ENCODE assay signal across 8 cellular contexts in the genomic region with DNA sequence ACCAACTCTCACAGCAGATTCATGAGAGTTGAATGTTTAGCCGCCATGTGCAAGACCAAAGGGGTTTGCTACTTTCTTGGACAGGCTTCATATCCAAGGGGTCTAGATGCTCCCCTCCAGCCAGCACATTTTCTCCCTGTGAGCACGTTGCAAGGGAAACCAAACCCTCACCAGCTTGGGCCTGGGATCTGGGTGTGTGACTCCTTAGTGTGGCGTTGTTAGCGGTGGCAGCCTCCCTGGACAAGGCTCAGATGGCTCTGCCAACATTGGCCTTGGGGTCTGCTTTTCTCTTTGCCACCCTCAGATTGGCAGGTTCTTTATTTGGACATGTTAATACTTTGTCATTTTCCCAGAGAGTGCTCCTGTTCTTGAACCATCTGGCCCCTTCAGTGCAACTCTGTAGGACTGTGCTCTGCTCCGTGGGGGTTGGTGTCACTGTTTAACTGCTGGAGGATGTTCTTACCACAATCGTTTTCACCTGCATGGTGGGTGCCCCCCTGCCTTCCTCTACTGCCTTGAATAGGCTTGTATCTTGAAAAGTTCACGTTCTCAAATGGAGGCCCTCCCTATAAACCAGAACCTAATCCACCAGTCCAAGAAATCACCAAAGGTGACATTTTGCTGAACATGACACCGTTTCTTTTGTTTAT. TPM values are rescaled to one million over a fixed set of nuclear protein-coding genes. Genes with fewer than 3 reads are reported as not detected.
DNase-seq lines count a peak whose midpoint lies in the region; ATAC-seq and TF ChIP-seq lines count a peak whose summit lies in the region.

No MANE protein-coding gene starts in this region.

- H3K18ac ChIP-seq in trophoblast cell (ENCODE audit: low read length): no peak overlapping the region

- H3K4me3 Mint-ChIP-seq in CD8-positive, alpha-beta memory T cell: peak overlapping the region; percentile 56 to 91 (median 72)
- H3K4me3 Mint-ChIP-seq in activated naive CD8-positive, alpha-beta T cell treated with anti-CD3 and anti-CD28 coated beads, Interleukin-2, amount 10 ng/mL, durations not matched to agents 7 days and 5 days: peak overlapping the region; percentile 79
- no peak overlapping the region for H3K4me3 Mint-ChIP-seq in nephron progenitor cell

- peaks cover 0 to 3% of the 10 kb centered on the region in 2 donors for H3K27me3 Mint-ChIP-seq in CD8-positive, alpha-beta memory T cell
- H3K27me3 Mint-ChIP-seq in activated naive CD8-positive, alpha-beta T cell treated with anti-CD3 and anti-CD28 coated beads, Interleukin-2, amount 10 ng/mL, durations not matched to agents 7 days and 5 days: no peaks in the 10 kb centered on the region
- H3K27me3 Mint-ChIP-seq in nephron progenitor cell (ENCODE audit: low read depth, poor library complexity): peaks cover 21% of the 10 kb centered on the region

- WGBS in trophoblast cell (ENCODE audit: extremely low coverage, insufficient coverage, insufficient read length): no CpG with 5 or more reads among the region's 8 CpGs

- peak in 2 of 5 donors; percentile 26 to 45 for DNase-seq in CD8-positive, alpha-beta memory T cell
- DNase-seq in Karpas-422 (no peak), nephron progenitor cell (no peak), trophoblast cell (no peak), NCI-H446 treated with DMSO at 0.1 percent for 48 hours (lab: John Stamatoyannopoulos, UW) (no peak)
- DNase-seq in activated naive CD8-positive, alpha-beta T cell treated with anti-CD3 and anti-CD28 coated beads, Interleukin-2, amount 10 ng/mL, durations not matched to agents 7 days and 5 days: no peak

- H3K79me1 ChIP-seq in trophoblast cell (ENCODE audit: low read length): peaks cover 3% of the 10 kb centered on the region

- H3K4me2 ChIP-seq in Karpas-422 (ENCODE audit: low read depth, low read length, poor library complexity, severe bottlenecking): peak overlapping the region; percentile 9
- H3K4me2 ChIP-seq in trophoblast cell (ENCODE audit: low read length): no peak overlapping the region

- H3K79me2 ChIP-seq in Karpas-422 (ENCODE audit: low read length) (no peaks in the 10 kb centered on the region), trophoblast cell (ENCODE audit: control insufficient read depth, insufficient read depth, low read length, poor library complexity) (no peaks in the 10 kb centered on the region)

- no peak overlapping the region for H3K23ac ChIP-seq in trophoblast cell (ENCODE audit: low read length)

- POLR2A ChIA-PET in CD8-positive, alpha-beta memory T cell (lab: Charles Lee): interaction anchor here (1.0 to 3.1 kb wide), 2 partner anchors 12 to 44 kb away, joined by 4 to 20 read pairs; a partner anchor contains a TSS
- POLR2A ChIA-PET in activated naive CD8-positive, alpha-beta T cell treated with anti-CD3 and anti-CD28 coated beads, Interleukin-2, amount 10 ng/mL, durations not matched to agents 7 days and 5 days (lab: Charles Lee): interaction anchor here (1.4 to 8.0 kb wide), 5 partner anchors 8 to 43 kb away, joined by 3 to 111 read pairs (median 26); a partner anchor contains a TSS

- TF ChIP-seq CTCF in nephron progenitor cell (IDR thresholded peaks at IDR 0.05): no peak

- H3K36me3 Mint-ChIP-seq in CD8-positive, alpha-beta memory T cell: peaks cover 6 to 15% (median 7%) of the 10 kb centered on the region in 3 donors
- H3K36me3 Mint-ChIP-seq in activated naive CD8-positive, alpha-beta T cell treated with anti-CD3 and anti-CD28 coated beads, Interleukin-2, amount 10 ng/mL, durations not matched to agents 7 days and 5 days: peaks cover 9% of the 10 kb centered on the region
- H3K36me3 Mint-ChIP-seq in nephron progenitor cell (ENCODE audit: low read depth): peaks cover 4% of the 10 kb centered on the region

- CTCF ChIA-PET in CD8-positive, alpha-beta memory T cell (lab: Charles Lee): interaction anchor here (1.0 to 3.1 kb wide), 4 partner anchors 11 to 46 kb away, joined by 3 to 22 read pairs (median 12); no protein-coding TSS in a partner anchor

- no peak overlapping the region for H2BK120ac ChIP-seq in trophoblast cell (ENCODE audit: insufficient read depth, low read length, poor library complexity)

- H3K4me1 ChIP-seq in CD8-positive, alpha-beta memory T cell (ENCODE audit: insufficient read depth, low read length): peaks cover 89% of the 10 kb centered on the region
- H3K4me1 ChIP-seq in Karpas-422 (ENCODE audit: low read length) (peaks cover 17% of the 10 kb centered on the region), trophoblast cell (ENCODE audit: control insufficient read depth in 1 of 2, insufficient read depth in 2 of 2, low read length in 2 of 2) (peaks cover 16 to 17% of the 10 kb centered on the region in 2 experiments)

- H4K20me1 ChIP-seq in Karpas-422 (ENCODE audit: insufficient read depth, low read depth, low read length): peaks cover 4% of the 10 kb centered on the region; the same call in 1 of the 2 replicates

- no peak overlapping the region for H2BK5ac ChIP-seq in trophoblast cell (ENCODE audit: low read depth, low read length, poor library complexity)

- no peaks in the 10 kb centered on the region for H3K9me3 ChIP-seq in CD8-positive, alpha-beta memory T cell (ENCODE audit: low read length)
- H3K9me3 ChIP-seq in Karpas-422 (ENCODE audit: low read length) (no peaks in the 10 kb centered on the region), trophoblast cell (ENCODE audit: insufficient read depth, low read depth, low read length) (peaks cover 5% of the 10 kb centered on the region)

- H3K4ac ChIP-seq in trophoblast cell (ENCODE audit: low read depth, low read length): no peak overlapping the region

- no peak overlapping the region for H2BK12ac ChIP-seq in trophoblast cell (ENCODE audit: low read length)

- no peak overlapping the region for H4K91ac ChIP-seq in trophoblast cell (ENCODE audit: low read depth, low read length)

- peaks cover 84 to 98% (median 98%) of the 10 kb centered on the region in 3 donors for H3K4me1 Mint-ChIP-seq in CD8-positive, alpha-beta memory T cell
- H3K4me1 Mint-ChIP-seq in activated naive CD8-positive, alpha-beta T cell treated with anti-CD3 and anti-CD28 coated beads, Interleukin-2, amount 10 ng/mL, durations not matched to agents 7 days and 5 days: peaks cover 77% of the 10 kb centered on the region
- H3K4me1 Mint-ChIP-seq in nephron progenitor cell: peaks cover 63% of the 10 kb centered on the region

- H3K14ac ChIP-seq in trophoblast cell (ENCODE audit: low read length): no peak overlapping the region

- no peak overlapping the region for H4K12ac ChIP-seq in trophoblast cell (ENCODE audit: low read depth, low read length)

- H3K27ac ChIP-seq in CD8-positive, alpha-beta memory T cell (ENCODE audit: low read depth, low read length): no peak overlapping the region
- H3K27ac ChIP-seq in Karpas-422 (ENCODE audit: low read length): no peak overlapping the region; the same call in 1 of the 2 replicates
- H3K27ac ChIP-seq in trophoblast cell (ENCODE audit: low read depth, low read length): no peak overlapping the region

- H3K27me3 ChIP-seq in CD8-positive, alpha-beta memory T cell (ENCODE audit: insufficient read depth, low read length, poor library complexity, severe bottlenecking): no peaks in the 10 kb centered on the region
- H3K27me3 ChIP-seq in Karpas-422 (ENCODE audit: low read length) (no peaks in the 10 kb centered on the region), trophoblast cell (ENCODE audit: insufficient read depth, low read length) (no peaks in the 10 kb centered on the region)

- no peaks in the 10 kb centered on the region for H3K9me2 ChIP-seq in Karpas-422 (replicated peaks; ENCODE audit: insufficient read depth, low read length)

- peak overlapping the region; percentile 68 to 99 (median 97) for H3K27ac Mint-ChIP-seq in CD8-positive, alpha-beta memory T cell
- H3K27ac Mint-ChIP-seq in activated naive CD8-positive, alpha-beta T cell treated with anti-CD3 and anti-CD28 coated beads, Interleukin-2, amount 10 ng/mL, durations not matched to agents 7 days and 5 days: peak overlapping the region; percentile 92
- H3K27ac Mint-ChIP-seq in nephron progenitor cell: peak overlapping the region; percentile 59

- no peak overlapping the region for H4K8ac ChIP-seq in trophoblast cell (ENCODE audit: low read depth, low read length)

- H2AFZ ChIP-seq in Karpas-422 (ENCODE audit: low read length) (no peak overlapping the region), trophoblast cell (ENCODE audit: insufficient read depth, low read length, poor library complexity) (no peak overlapping the region)

- ATAC-seq in activated naive CD8-positive, alpha-beta T cell treated with anti-CD3 and anti-CD28 coated beads, Interleukin-2, amount 10 ng/mL, durations not matched to agents 7 days and 5 days (ENCODE audit: low read depth): no peak
- no peak for ATAC-seq in GM21529 (IDR thresholded peaks at IDR 0.05; ENCODE audit: unreplicated experiment)
- no peak for ATAC-seq in GM21825 (IDR thresholded peaks at IDR 0.05; ENCODE audit: unreplicated experiment)

- peak overlapping the region; percentile 72 for H3K4me3 ChIP-seq in CD8-positive, alpha-beta memory T cell (ENCODE audit: low read length)
- no peak overlapping the region for H3K4me3 ChIP-seq in Karpas-422 (ENCODE audit: low read length)
- H3K4me3 ChIP-seq in trophoblast cell (ENCODE audit: low read depth, low read length): no peak overlapping the region

- no peak overlapping the region for H3K9ac ChIP-seq in Karpas-422 (ENCODE audit: low read length)
- no peak overlapping the region for H3K9ac ChIP-seq in trophoblast cell (ENCODE audit: low read length)

- no peak overlapping the region for H2AK5ac ChIP-seq in trophoblast cell (ENCODE audit: low read length)

- H3K9me3 Mint-ChIP-seq in CD8-positive, alpha-beta memory T cell: no peaks in the 10 kb centered on the region
- H3K9me3 Mint-ChIP-seq in activated naive CD8-positive, alpha-beta T cell treated with anti-CD3 and anti-CD28 coated beads, Interleukin-2, amount 10 ng/mL, durations not matched to agents 7 days and 5 days: no peaks in the 10 kb centered on the region
- no peaks in the 10 kb centered on the region for H3K9me3 Mint-ChIP-seq in nephron progenitor cell

- H3K36me3 ChIP-seq in CD8-positive, alpha-beta memory T cell (ENCODE audit: insufficient read depth, low read length): no peaks in the 10 kb centered on the region
- H3K36me3 ChIP-seq in Karpas-422 (ENCODE audit: insufficient read depth, low read length) (no peaks in the 10 kb centered on the region), trophoblast cell (ENCODE audit: control insufficient read depth in 1 of 2, insufficient read depth in 2 of 2, low read length in 2 of 2) (no peaks in the 10 kb centered on the region)

RNA-seq across cellular contexts. Expression of a gene that starts 13.4 kb away (rescaled TPM):
- 1 to 10 TPM; 3.7 to 3.8 TPM for total RNA-seq in CD8-positive, alpha-beta memory T cell
- polyA plus RNA-seq in CD8-positive, alpha-beta memory T cell: 15.7 TPM
- total RNA-seq in Karpas-422 (2014; rRNA removed; shearing (Covaris generic); ENCODE audit: low replicate concordance): not detected in 2 replicates
- 10 to 100 TPM; 12.2 to 13.2 TPM for total RNA-seq in activated naive CD8-positive, alpha-beta T cell treated with anti-CD3 and anti-CD28 coated beads, Interleukin-2, amount 10 ng/mL, durations not matched to agents 7 days and 5 days
- 0.70 and 0.99 TPM in 2 replicates for polyA plus RNA-seq in trophoblast cell (2013)
